Comparison of ENCODE assay signal across 28 cellular contexts in the genomic region with DNA sequence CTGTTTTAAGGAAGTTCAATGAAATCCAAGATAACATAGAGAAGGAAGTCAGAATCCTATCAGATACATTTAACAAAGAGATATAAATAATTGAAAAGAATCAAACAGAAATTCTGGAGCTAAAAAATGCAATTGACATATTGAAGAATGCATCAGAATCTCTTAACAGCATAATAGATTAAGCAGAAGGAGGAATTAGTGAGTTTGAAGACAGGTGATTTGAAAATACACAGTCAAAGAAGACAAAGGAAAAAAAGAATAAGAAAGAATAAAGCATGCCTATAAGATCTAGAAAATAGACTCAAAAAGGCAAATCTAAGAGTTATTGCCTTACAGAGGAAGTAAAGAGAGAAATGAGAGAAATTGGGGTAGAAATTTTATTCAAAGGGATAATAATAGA.
"Had no signal": no experiment of that assay in that cellular context is flagged by ENCODE, and none has a peak within 500 bp of the region (broad histone marks: within the 10 kb centered on the region; RNA-seq: fewer than 3 reads in every experiment).

No MANE protein-coding gene starts in this region.

- DNase-seq: colonic mucosa; cortex of kidney; dermis blood vessel endothelial cell; dorsolateral prefrontal cortex; effector CD4-positive, alpha-beta T cell; effector CD8-positive, alpha-beta T cell; effector memory CD4-positive, alpha-beta T cell; effector memory CD8-positive, alpha-beta T cell; endodermal cell; erythroblast; esophagus squamous epithelium; foreskin fibroblast; foreskin melanocyte; gastrocnemius medialis; glutamatergic neuron; head of caudate nucleus; heart left ventricle; heart right ventricle had no signal

- FAIRE-seq: endometrium, endothelial cell of umbilical vein, frontal cortex had no signal

- H3K79me2 ChIP-seq: hepatocyte had no signal

- H3K27me3 ChIP-seq: colonic mucosa, dorsolateral prefrontal cortex, esophagus muscularis mucosa, esophagus squamous epithelium, foreskin keratinocyte, gastrocnemius medialis, gastroesophageal sphincter, heart left ventricle, heart right ventricle, hepatocyte had no signal

- H3K4me2 ChIP-seq: hepatocyte had no signal

- H3K4me1 ChIP-seq: colonic mucosa, esophagus muscularis mucosa, esophagus squamous epithelium, foreskin keratinocyte, gastrocnemius medialis, gastroesophageal sphincter, heart left ventricle, heart right ventricle had no signal

- ATAC-seq: effector memory CD8-positive, alpha-beta T cell; esophagus mucosa; foreskin keratinocyte; gastrocnemius medialis; gastroesophageal sphincter; heart left ventricle; heart right ventricle had no signal

- H3K4me3 ChIP-seq: colonic mucosa, coronary artery, dorsolateral prefrontal cortex, esophagus muscularis mucosa, esophagus squamous epithelium, gastrocnemius medialis, gastroesophageal sphincter, heart left ventricle, heart right ventricle, hepatocyte had no signal

- H3K9me3 ChIP-seq: colonic mucosa, gastrocnemius medialis, gastroesophageal sphincter had no signal

- H3K36me3 ChIP-seq: colonic mucosa, esophagus muscularis mucosa, esophagus squamous epithelium, gastrocnemius medialis, gastroesophageal sphincter, heart left ventricle, heart right ventricle had no signal

- H3K27ac ChIP-seq: colonic mucosa, coronary artery, dorsolateral prefrontal cortex, epithelial cell of prostate, esophagus muscularis mucosa, esophagus squamous epithelium, foreskin keratinocyte, gastrocnemius medialis, gastroesophageal sphincter, heart left ventricle, heart right ventricle, hepatocyte had no signal

- H2AFZ ChIP-seq: hepatocyte had no signal
